In genomic region chr9:82761911-82762310, GRCh38 we compare ENCODE assay signal across 27 cellular contexts.
"Had no signal": no experiment of that assay in that cellular context is flagged by ENCODE, and none has a peak within 500 bp of the region (broad histone marks: within the 10 kb centered on the region; RNA-seq: fewer than 3 reads in every experiment).

No MANE protein-coding gene starts in this region.

- ATAC-seq: activated CD4-positive, alpha-beta T cell treated with anti-CD3 and anti-CD28 coated beads for 36 hours; activated naive CD4-positive, alpha-beta T cell treated with anti-CD3 and anti-CD28 coated beads, Interleukin-2, amount 50 U/mL, for 72 hours; activated T-cell treated with anti-CD3 and anti-CD28 coated beads, Interleukin-2, amount 50 U/mL, for 72 hours; gastroesophageal sphincter had no signal

- H3K27me3 ChIP-seq: ascending aorta, breast epithelium, cardiac muscle cell, colonic mucosa, esophagus squamous epithelium, gastroesophageal sphincter had no signal

- H3K4me3 Mint-ChIP-seq: activated CD4-positive, alpha-beta memory T cell treated with anti-CD3 and anti-CD28 coated beads for 36 hours; activated CD4-positive, alpha-beta T cell treated with anti-CD3 and anti-CD28 coated beads for 36 hours; activated CD4-positive, alpha-beta T cell treated with anti-CD3 and anti-CD28 coated beads, Interleukin-2, amount 10 ng/mL, durations not matched to agents 24 days and 14 days; activated naive CD4-positive, alpha-beta T cell treated with anti-CD3 and anti-CD28 coated beads, Interleukin-2, amount 10 ng/mL, durations not matched to agents 7 days and 5 days; activated naive CD8-positive, alpha-beta T cell treated with anti-CD3 and anti-CD28 coated beads, Interleukin-2, amount 10 ng/mL, durations not matched to agents 7 days and 5 days; activated T-cell treated with anti-CD3 and anti-CD28 coated beads, Interleukin-2, amount 50 U/mL, for 24 hours; activated T-cell treated with anti-CD3 and anti-CD28 coated beads, Interleukin-2, amount 50 U/mL, for 72 hours; brain had no signal

- H3K27ac Mint-ChIP-seq: activated CD4-positive, alpha-beta memory T cell treated with anti-CD3 and anti-CD28 coated beads for 36 hours; activated CD4-positive, alpha-beta T cell treated with anti-CD3 and anti-CD28 coated beads for 36 hours; activated CD4-positive, alpha-beta T cell treated with anti-CD3 and anti-CD28 coated beads, Interleukin-2, amount 10 ng/mL, durations not matched to agents 24 days and 14 days; activated naive CD4-positive, alpha-beta T cell treated with anti-CD3 and anti-CD28 coated beads, Interleukin-2, amount 10 ng/mL, durations not matched to agents 7 days and 5 days; activated naive CD4-positive, alpha-beta T cell treated with anti-CD3 and anti-CD28 coated beads, Interleukin-2, amount 50 U/mL, for 72 hours; activated naive CD8-positive, alpha-beta T cell treated with anti-CD3 and anti-CD28 coated beads, Interleukin-2, amount 10 ng/mL, durations not matched to agents 7 days and 5 days; activated T-cell treated with anti-CD3 and anti-CD28 coated beads, Interleukin-2, amount 50 U/mL, for 24 hours; activated T-cell treated with anti-CD3 and anti-CD28 coated beads, Interleukin-2, amount 50 U/mL, for 72 hours; brain had no signal

- H3K9me3 ChIP-seq: ascending aorta, breast epithelium, colonic mucosa, esophagus squamous epithelium, gastroesophageal sphincter had no signal

- H3K36me3 Mint-ChIP-seq: activated CD4-positive, alpha-beta memory T cell treated with anti-CD3 and anti-CD28 coated beads for 36 hours; activated naive CD4-positive, alpha-beta T cell treated with anti-CD3 and anti-CD28 coated beads, Interleukin-2, amount 10 ng/mL, durations not matched to agents 7 days and 5 days; activated naive CD8-positive, alpha-beta T cell treated with anti-CD3 and anti-CD28 coated beads, Interleukin-2, amount 10 ng/mL, durations not matched to agents 7 days and 5 days had no signal

- H3K4me3 ChIP-seq: ascending aorta, breast epithelium, cardiac muscle cell, colonic mucosa, esophagus squamous epithelium, gastroesophageal sphincter had no signal

- H3K27ac ChIP-seq: ascending aorta, breast epithelium, cardiac muscle cell, colonic mucosa, epithelial cell of prostate, esophagus squamous epithelium, gastroesophageal sphincter had no signal

- H3K9me3 Mint-ChIP-seq: activated CD4-positive, alpha-beta T cell treated with anti-CD3 and anti-CD28 coated beads, Interleukin-2, amount 10 ng/mL, durations not matched to agents 24 days and 14 days had no signal

- H3K4me1 ChIP-seq: ascending aorta, breast epithelium, colonic mucosa, esophagus squamous epithelium, gastroesophageal sphincter had no signal

- DNase-seq: activated CD4-positive, alpha-beta memory T cell treated with anti-CD3 and anti-CD28 coated beads for 36 hours; activated CD4-positive, alpha-beta T cell treated with anti-CD3 and anti-CD28 coated beads for 36 hours; activated CD4-positive, alpha-beta T cell treated with anti-CD3 and anti-CD28 coated beads, Interleukin-2, amount 10 ng/mL, durations not matched to agents 24 days and 14 days; activated CD4-positive, CD25-positive, alpha-beta regulatory T cell; activated CD4-positive, CD25-positive, alpha-beta regulatory T cell treated with anti-CD3 and anti-CD28 coated beads, Interleukin-2, amount 50 U/mL, for 72 hours; activated CD8-positive, alpha-beta memory T cell treated with anti-CD3 and anti-CD28 coated beads, Interleukin-2, amount 50 U/mL, for 48 hours; activated gamma-delta T cell; activated naive CD4-positive, alpha-beta T cell; activated naive CD4-positive, alpha-beta T cell treated with anti-CD3 and anti-CD28 coated beads, Interleukin-2, amount 10 ng/mL, durations not matched to agents 7 days and 5 days; activated naive CD8-positive, alpha-beta T cell treated with anti-CD3 and anti-CD28 coated beads, Interleukin-2, amount 10 ng/mL, durations not matched to agents 7 days and 5 days; activated T-cell treated with anti-CD3 and anti-CD28 coated beads for 4 hours; activated T-cell treated with anti-CD3 and anti-CD28 coated beads, Interleukin-2, amount 50 U/mL, for 24 hours; activated T-cell treated with anti-CD3 and anti-CD28 coated beads, Interleukin-2, amount 50 U/mL, for 72 hours; central memory CD4-positive, alpha-beta T cell; cerebellar nuclear complex; colonic mucosa; effector CD8-positive, alpha-beta T cell; esophagus squamous epithelium; foreskin melanocyte; T-helper 2 cell had no signal

- H3K4me1 Mint-ChIP-seq: activated CD4-positive, alpha-beta T cell treated with anti-CD3 and anti-CD28 coated beads for 36 hours; activated CD4-positive, alpha-beta T cell treated with anti-CD3 and anti-CD28 coated beads, Interleukin-2, amount 10 ng/mL, durations not matched to agents 24 days and 14 days; activated naive CD4-positive, alpha-beta T cell treated with anti-CD3 and anti-CD28 coated beads, Interleukin-2, amount 10 ng/mL, durations not matched to agents 7 days and 5 days; activated naive CD8-positive, alpha-beta T cell treated with anti-CD3 and anti-CD28 coated beads, Interleukin-2, amount 10 ng/mL, durations not matched to agents 7 days and 5 days had no signal

- H3K36me3 ChIP-seq: ascending aorta, breast epithelium, cardiac muscle cell, colonic mucosa, esophagus squamous epithelium, gastroesophageal sphincter had no signal

- H3K27me3 Mint-ChIP-seq: activated CD4-positive, alpha-beta memory T cell treated with anti-CD3 and anti-CD28 coated beads for 36 hours; activated CD4-positive, alpha-beta T cell treated with anti-CD3 and anti-CD28 coated beads for 36 hours; activated CD4-positive, alpha-beta T cell treated with anti-CD3 and anti-CD28 coated beads, Interleukin-2, amount 10 ng/mL, durations not matched to agents 24 days and 14 days; activated naive CD4-positive, alpha-beta T cell treated with anti-CD3 and anti-CD28 coated beads, Interleukin-2, amount 10 ng/mL, durations not matched to agents 7 days and 5 days; activated naive CD8-positive, alpha-beta T cell treated with anti-CD3 and anti-CD28 coated beads, Interleukin-2, amount 10 ng/mL, durations not matched to agents 7 days and 5 days; activated T-cell treated with anti-CD3 and anti-CD28 coated beads, Interleukin-2, amount 50 U/mL, for 24 hours had no signal
